ENCODE assay signal across 8 cellular contexts in genomic region chr17:38729368-38729885, GRCh38. TPM values are rescaled to one million over a fixed set of nuclear protein-coding genes. Genes with fewer than 3 reads are reported as not detected.
DNase-seq lines count a peak whose midpoint lies in the region; ATAC-seq and TF ChIP-seq lines count a peak whose summit lies in the region.

No MANE protein-coding gene starts in this region.

- H3K79me2 ChIP-seq in parathyroid adenoma = no peaks in the 10 kb centered on the region

- DNase-seq in Caco-2 (no peak), Peyer's patch (no peak), epithelial cell of proximal tubule (ENCODE audit: low read depth) (no peak), NCI-H1048 (lab: John Stamatoyannopoulos, UW) (no peak), ureter (ENCODE audit: low spot score) (no peak), A172 (ENCODE audit: low spot score) (no peak)

- TF ChIP-seq CTCF in Caco-2 (IDR thresholded peaks at IDR 0.05; ENCODE audit: insufficient read depth in 1 of 2, low read depth in 1 of 2, low read length in 1 of 2, severe bottlenecking in 1 of 2, unreplicated experiment in 1 of 2) = no peak
- TF ChIP-seq CTCF in Peyer's patch (IDR thresholded peaks at IDR 0.05) = no peak
- TF ChIP-seq CTCF in epithelial cell of proximal tubule (conservative IDR thresholded peaks at IDR 0.05; ENCODE audit: low read depth, low read length) = no peak
- no peak for TF ChIP-seq CTCF in parathyroid adenoma (IDR thresholded peaks at IDR 0.05)

- H3K27ac ChIP-seq in Peyer's patch (peak overlapping the region; percentile 76 to 99 (median 94)), parathyroid adenoma (peak overlapping the region; percentile 65)

- H3K27ac Mint-ChIP-seq in Caco-2 (ENCODE audit: unreplicated experiment) = peak overlapping the region; percentile 58

- H3K4me3 ChIP-seq in Caco-2 (ENCODE audit: low read depth, low read length) (peak overlapping the region; percentile 64), Peyer's patch (peak overlapping the region; percentile 78 to 96 (median 86)), epithelial cell of proximal tubule (ENCODE audit: low read depth, low read length) (peak overlapping the region; percentile 70), parathyroid adenoma (ENCODE audit: low read depth, low read length) (peak overlapping the region; percentile 48)

- H3K4me3 Mint-ChIP-seq in Caco-2 (ENCODE audit: unreplicated experiment) = peak overlapping the region; percentile 66

- H3K9ac ChIP-seq in parathyroid adenoma = peak overlapping the region; percentile 53

- peaks cover 15% of the 10 kb centered on the region for H3K4me1 Mint-ChIP-seq in Caco-2 (ENCODE audit: low read depth, unreplicated experiment)

- ATAC-seq in HG03469 (IDR thresholded peaks at IDR 0.05; ENCODE audit: unreplicated experiment) = no peak

- intact Hi-C loops in Caco-2 (cut with micrococcal nuclease; ENCODE audit: unreplicated experiment) = no loop called here

- no peak for TF ChIP-seq POLR2A in Peyer's patch (IDR thresholded peaks at IDR 0.05)

- H3K9me3 ChIP-seq in Caco-2 (no peaks in the 10 kb centered on the region), Peyer's patch (no peaks in the 10 kb centered on the region), parathyroid adenoma (ENCODE audit: control insufficient read depth, low read length) (no peaks in the 10 kb centered on the region)

- H3K27me3 ChIP-seq in Caco-2 (replicated peaks; ENCODE audit: control insufficient read depth, insufficient read depth, low read length) (no peaks in the 10 kb centered on the region), Peyer's patch (no peaks in the 10 kb centered on the region), parathyroid adenoma (ENCODE audit: control insufficient read depth, insufficient read depth, low read length) (no peaks in the 10 kb centered on the region)

- H3K36me3 Mint-ChIP-seq in Caco-2 (ENCODE audit: insufficient read depth, unreplicated experiment) = peaks cover 45% of the 10 kb centered on the region

- H3K4me1 ChIP-seq in Caco-2 (peaks cover 20% of the 10 kb centered on the region), Peyer's patch (peaks cover 12 to 69% (median 29%) of the 10 kb centered on the region in 4 donors), parathyroid adenoma (peaks cover 26% of the 10 kb centered on the region)

- no peaks in the 10 kb centered on the region for H3K27me3 Mint-ChIP-seq in Caco-2 (ENCODE audit: insufficient read depth, unreplicated experiment)

- CTCF ChIA-PET in Caco-2 (lab: Charles Lee) = no interaction called here

- POLR2A ChIA-PET in Caco-2 (lab: Charles Lee) = no interaction called here

- no TSS peak for BruUV-seq in Caco-2 (replicated peaks; lab: Mats Ljungman, UMichigan)

- no peaks in the 10 kb centered on the region for H3K9me3 Mint-ChIP-seq in Caco-2 (ENCODE audit: unreplicated experiment)

- H3K4me2 ChIP-seq in parathyroid adenoma (ENCODE audit: low read length) = peak overlapping the region; percentile 77

- H3K36me3 ChIP-seq in Caco-2 (ENCODE audit: control insufficient read depth, insufficient read depth, low read length) = no peaks in the 10 kb centered on the region; the same call in 1 of the 2 replicates
- no peaks in the 10 kb centered on the region for H3K36me3 ChIP-seq in Peyer's patch
- no peaks in the 10 kb centered on the region for H3K36me3 ChIP-seq in parathyroid adenoma (ENCODE audit: control insufficient read depth, insufficient read depth, low read length)

- H2AFZ ChIP-seq in parathyroid adenoma = peak overlapping the region; percentile 80

RNA-seq across cellular contexts. Expression of gene CISD3, which starts 0.7 kb away (rescaled TPM):
- total RNA-seq in Caco-2 (2022) = 16.6 and 18.3 TPM in 2 replicates
- total RNA-seq in Peyer's patch = 10 to 100 TPM; 10.7 to 55.0 (median 43.2) TPM
- total RNA-seq in epithelial cell of proximal tubule = 9.4 and 19.3 TPM in 2 replicates
- total RNA-seq in ureter = 60.1 TPM
- 7.5 and 12.4 TPM in 2 replicates for total RNA-seq in A172 (2014; rRNA removed; shearing (Covaris generic))

RNA-seq across cellular contexts. Expression of gene PCGF2, which starts 18.7 kb away (rescaled TPM):
- total RNA-seq in Caco-2 (2022) (91.3 and 95.1 TPM in 2 replicates), Peyer's patch (10 to 100 TPM in 2 of 4 donors, 1 to 10 TPM in 2; 8.3 to 41.9 (median 14.5) TPM), epithelial cell of proximal tubule (6.1 and 7.6 TPM in 2 replicates), ureter (54.5 TPM)
- 8.2 and 9.9 TPM in 2 replicates for total RNA-seq in A172 (2014; rRNA removed; shearing (Covaris generic))

RNA-seq across cellular contexts. Expression of gene PSMB3, which starts 23.1 kb away (rescaled TPM):
- total RNA-seq in Caco-2 (2022) (427 and 465 TPM in 2 replicates), Peyer's patch (100 to 1,000 TPM; 106 to 165 (median 109) TPM), epithelial cell of proximal tubule (311 and 436 TPM in 2 replicates), ureter (156 TPM)
- 484 and 521 TPM in 2 replicates for total RNA-seq in A172 (2014; rRNA removed; shearing (Covaris generic))

RNA-seq across cellular contexts. Expression of gene MLLT6, which starts 24.4 kb away (rescaled TPM):
- total RNA-seq in Caco-2 (2022) = 69.7 and 72.5 TPM in 2 replicates
- total RNA-seq in Peyer's patch = 100 to 1,000 TPM in 3 of 4 donors, 10 to 100 TPM in 1; 69.2 to 297 (median 190) TPM
- 25.0 and 34.2 TPM in 2 replicates for total RNA-seq in epithelial cell of proximal tubule
- 209 TPM for total RNA-seq in ureter
- 17.4 and 21.4 TPM in 2 replicates for total RNA-seq in A172 (2014; rRNA removed; shearing (Covaris generic))

RNA-seq across cellular contexts. Expression of gene EPOP, which starts 54.7 kb away (rescaled TPM):
- total RNA-seq in Caco-2 (2022) (17.1 and 19.1 TPM in 2 replicates), Peyer's patch (1 to 10 TPM in 1 of 4 donors, under 1 TPM in 1, not detected in 2; 0.54 to 3.3 TPM), epithelial cell of proximal tubule (2.4 and 4.1 TPM in 2 replicates), ureter (3.4 TPM)
- 3.0 and 3.7 TPM in 2 replicates for total RNA-seq in A172 (2014; rRNA removed; shearing (Covaris generic))
